8 cellular contexts compared by ENCODE assay signal in the genomic region with DNA sequence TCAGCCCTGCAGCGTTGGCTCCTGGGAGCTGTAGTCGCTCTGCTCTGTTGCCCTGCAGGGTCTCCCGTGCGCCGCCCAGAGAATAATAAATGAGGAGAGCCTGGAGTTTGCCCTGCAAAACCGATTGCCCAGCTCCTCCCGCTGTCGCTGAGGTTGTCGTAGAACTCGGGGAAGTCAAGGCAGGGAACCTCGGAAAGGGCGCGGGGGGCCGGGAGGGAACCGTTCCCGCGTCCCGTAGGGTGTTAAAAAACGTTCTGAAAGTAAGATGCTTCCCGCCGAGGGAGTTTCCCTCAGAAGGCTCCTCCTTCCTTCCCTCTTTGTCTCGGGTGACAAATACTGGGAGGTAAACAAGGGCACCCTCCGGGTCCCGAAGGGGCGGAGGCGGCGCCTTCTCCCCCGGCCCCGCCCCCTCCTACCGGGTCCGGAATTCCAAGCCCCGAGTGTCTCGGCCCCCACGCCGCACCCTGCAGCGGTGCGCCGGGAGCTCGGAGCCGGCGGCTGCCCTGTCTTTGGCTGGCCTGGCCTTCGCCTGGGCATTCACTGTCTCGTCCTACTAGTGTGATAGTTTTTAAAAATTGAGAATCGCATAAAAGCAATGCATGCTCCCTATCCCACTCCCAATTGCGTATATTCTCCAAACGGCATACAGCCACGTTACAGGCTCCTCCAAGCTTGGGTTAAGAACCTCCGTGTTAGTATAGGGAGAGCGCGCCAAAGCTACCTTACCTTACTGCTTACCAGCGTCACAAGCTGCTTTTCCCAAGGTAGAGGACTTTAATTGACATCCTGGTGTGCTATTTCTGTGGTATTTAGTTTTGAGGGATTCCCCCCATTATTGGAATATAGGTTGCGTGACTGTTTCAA. TPM values are rescaled to one million over a fixed set of nuclear protein-coding genes. Genes with fewer than 3 reads are reported as not detected.
DNase-seq lines count a peak whose midpoint lies in the region; ATAC-seq and TF ChIP-seq lines count a peak whose summit lies in the region.

No MANE protein-coding gene starts in this region.

- peak overlapping the region; percentile 67 to 100 (median 93) for H3K4me3 ChIP-seq in dorsolateral prefrontal cortex
- peak overlapping the region; percentile 76 to 97 (median 85) for H3K4me3 ChIP-seq in liver (ENCODE audit: low read depth in 1 of 3, low read length in 3 of 3)

- ATAC-seq in GM18907 (IDR thresholded peaks at IDR 0.05; ENCODE audit: unreplicated experiment) (peak; percentile 47), HG03095 (IDR thresholded peaks at IDR 0.05; ENCODE audit: unreplicated experiment) (peak; percentile 36)

- no peaks in the 10 kb centered on the region for H3K9me3 Mint-ChIP-seq in CD14-positive monocyte

- H3K4me1 Mint-ChIP-seq in CD14-positive monocyte, result peaks cover 33% of the 10 kb centered on the region

- H3K9me3 ChIP-seq in liver (ENCODE audit: control insufficient read depth in 4 of 4, low read length in 3 of 4), result no peaks in the 10 kb centered on the region

- H3K36me3 ChIP-seq in liver (ENCODE audit: control insufficient read depth in 4 of 4, insufficient read depth in 3 of 4, low read depth in 1 of 4, low read length in 3 of 4), result peaks cover 0 to 5% (median 3%) of the 10 kb centered on the region in 4 donors

- peaks cover 0 to 4% (median 1%) of the 10 kb centered on the region in 3 donors for H3K27me3 Mint-ChIP-seq in CD14-positive monocyte (ENCODE audit: low read depth in 3 of 3)

- peaks cover 8 to 19% of the 10 kb centered on the region in 2 donors for H3K36me3 Mint-ChIP-seq in CD14-positive monocyte

- peaks cover 0 to 17% (median 9%) of the 10 kb centered on the region in 4 donors for H3K4me1 ChIP-seq in liver (ENCODE audit: control insufficient read depth in 4 of 4, insufficient read depth in 4 of 4, low read length in 3 of 4)

- no peak for TF ChIP-seq RAD21 in liver (IDR thresholded peaks at IDR 0.05)

- H3K9ac ChIP-seq in liver (ENCODE audit: low read depth in 1 of 2, low read length in 2 of 2), result peak overlapping the region in 1 of 2 donors; percentile 57

- DNase-seq in CD14-positive monocyte (ENCODE audit: low spot score) (no peak), NCI-H2081 (lab: John Stamatoyannopoulos, UW) (peak; percentile 81 to 86), T-helper 9 cell (peak; percentile 12), dorsolateral prefrontal cortex (peak in 5 of 10 donors; percentile 36 to 66 (median 39))
- peak; percentile 70 for DNase-seq in stimulated activated CD8-positive, alpha-beta memory T cell treated with anti-CD3 and anti-CD28 coated beads, Interleukin-4, amount 100 ng/mL, for 48 hours

- H3K4me3 Mint-ChIP-seq in CD14-positive monocyte, result peak overlapping the region; percentile 96 to 97

- no peaks in the 10 kb centered on the region for H3K27me3 ChIP-seq in dorsolateral prefrontal cortex
- no peaks in the 10 kb centered on the region for H3K27me3 ChIP-seq in liver (ENCODE audit: control insufficient read depth in 4 of 4, insufficient read depth in 4 of 4, low read length in 3 of 4)

- H3K27ac Mint-ChIP-seq in CD14-positive monocyte, result peak overlapping the region; percentile 93 to 98 (median 96)

- TF ChIP-seq CTCF in CD14-positive monocyte (IDR thresholded peaks at IDR 0.05), result no peak
- TF ChIP-seq CTCF in dorsolateral prefrontal cortex (IDR thresholded peaks at IDR 0.05 in 54 of 56, conservative IDR thresholded peaks at IDR 0.05 in 2 of 56; ENCODE audit: low read depth in 1 of 56, partially characterized antibody in 56 of 56), result no peak
- TF ChIP-seq CTCF in liver (IDR thresholded peaks at IDR 0.05; ENCODE audit: low read depth, low read length, missing input control), result no peak

- intact Hi-C loops in CD14-positive monocyte (cut with micrococcal nuclease), result loop anchor here (1.0 to 10.0 kb wide), 4 partner anchors 35 to 160 kb away; partner anchors contain the start of gene SAP30 (in 2 of the 2)
- intact Hi-C loops in dorsolateral prefrontal cortex (cut with DNase I), result loop anchor here (1.0 to 5.0 kb wide), 4 partner anchors 34 to 157 kb away; partner anchors contain the start of gene SAP30 (in 1 of the 2)

- 3% methylated on average over 52 of the region's 52 CpGs for WGBS in liver

- H3K27ac ChIP-seq in dorsolateral prefrontal cortex, result peak overlapping the region; percentile 9 to 100 (median 97)
- H3K27ac ChIP-seq in liver (ENCODE audit: low read depth in 1 of 2, low read length in 2 of 2), result peak overlapping the region; percentile 51 to 100

TF ChIP-seq in liver, 16 proteins besides CTCF, POLR2A, EP300 and RAD21:
- TF ChIP-seq, protein P1, sequence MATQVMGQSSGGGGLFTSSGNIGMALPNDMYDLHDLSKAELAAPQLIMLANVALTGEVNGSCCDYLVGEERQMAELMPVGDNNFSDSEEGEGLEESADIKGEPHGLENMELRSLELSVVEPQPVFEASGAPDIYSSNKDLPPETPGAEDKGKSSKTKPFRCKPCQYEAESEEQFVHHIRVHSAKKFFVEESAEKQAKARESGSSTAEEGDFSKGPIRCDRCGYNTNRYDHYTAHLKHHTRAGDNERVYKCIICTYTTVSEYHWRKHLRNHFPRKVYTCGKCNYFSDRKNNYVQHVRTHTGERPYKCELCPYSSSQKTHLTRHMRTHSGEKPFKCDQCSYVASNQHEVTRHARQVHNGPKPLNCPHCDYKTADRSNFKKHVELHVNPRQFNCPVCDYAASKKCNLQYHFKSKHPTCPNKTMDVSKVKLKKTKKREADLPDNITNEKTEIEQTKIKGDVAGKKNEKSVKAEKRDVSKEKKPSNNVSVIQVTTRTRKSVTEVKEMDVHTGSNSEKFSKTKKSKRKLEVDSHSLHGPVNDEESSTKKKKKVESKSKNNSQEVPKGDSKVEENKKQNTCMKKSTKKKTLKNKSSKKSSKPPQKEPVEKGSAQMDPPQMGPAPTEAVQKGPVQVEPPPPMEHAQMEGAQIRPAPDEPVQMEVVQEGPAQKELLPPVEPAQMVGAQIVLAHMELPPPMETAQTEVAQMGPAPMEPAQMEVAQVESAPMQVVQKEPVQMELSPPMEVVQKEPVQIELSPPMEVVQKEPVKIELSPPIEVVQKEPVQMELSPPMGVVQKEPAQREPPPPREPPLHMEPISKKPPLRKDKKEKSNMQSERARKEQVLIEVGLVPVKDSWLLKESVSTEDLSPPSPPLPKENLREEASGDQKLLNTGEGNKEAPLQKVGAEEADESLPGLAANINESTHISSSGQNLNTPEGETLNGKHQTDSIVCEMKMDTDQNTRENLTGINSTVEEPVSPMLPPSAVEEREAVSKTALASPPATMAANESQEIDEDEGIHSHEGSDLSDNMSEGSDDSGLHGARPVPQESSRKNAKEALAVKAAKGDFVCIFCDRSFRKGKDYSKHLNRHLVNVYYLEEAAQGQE (IDR thresholded peaks at IDR 0.05), result peak; percentile 12
- TF ChIP-seq GABPA (IDR thresholded peaks at IDR 0.05 in 1 of 2, conservative IDR thresholded peaks at IDR 0.05 in 1 of 2), result no peak
- TF ChIP-seq SP1 (IDR thresholded peaks at IDR 0.05), result no peak
- no peak for TF ChIP-seq RXRA (IDR thresholded peaks at IDR 0.05)

RNA-seq across cellular contexts. Expression of gene HMGB2, which starts 1.0 kb away (rescaled TPM):
- polyA plus RNA-seq in CD14-positive monocyte (100 to 1,000 TPM; 248 to 299 TPM), liver (10 to 100 TPM; 12.3 to 21.4 TPM)
- total RNA-seq in dorsolateral prefrontal cortex (10 to 100 TPM; 21.0 to 95.1 (median 33.9) TPM), liver (100 to 1,000 TPM in 1 of 2 donors, 1 to 10 TPM in 1; 7.2 to 271 TPM)

RNA-seq across cellular contexts. Expression of gene SAP30, which starts 35.6 kb away (rescaled TPM):
- polyA plus RNA-seq in CD14-positive monocyte (10 to 100 TPM; 16.5 to 32.2 TPM), liver (1 to 10 TPM; 1.3 to 3.7 TPM)
- total RNA-seq in dorsolateral prefrontal cortex (10 to 100 TPM; 15.2 to 36.3 (median 25.7) TPM), liver (1 to 10 TPM; 3.6 to 10.0 TPM)
